ENCODE assay signal across 12 cellular contexts in the genomic region with DNA sequence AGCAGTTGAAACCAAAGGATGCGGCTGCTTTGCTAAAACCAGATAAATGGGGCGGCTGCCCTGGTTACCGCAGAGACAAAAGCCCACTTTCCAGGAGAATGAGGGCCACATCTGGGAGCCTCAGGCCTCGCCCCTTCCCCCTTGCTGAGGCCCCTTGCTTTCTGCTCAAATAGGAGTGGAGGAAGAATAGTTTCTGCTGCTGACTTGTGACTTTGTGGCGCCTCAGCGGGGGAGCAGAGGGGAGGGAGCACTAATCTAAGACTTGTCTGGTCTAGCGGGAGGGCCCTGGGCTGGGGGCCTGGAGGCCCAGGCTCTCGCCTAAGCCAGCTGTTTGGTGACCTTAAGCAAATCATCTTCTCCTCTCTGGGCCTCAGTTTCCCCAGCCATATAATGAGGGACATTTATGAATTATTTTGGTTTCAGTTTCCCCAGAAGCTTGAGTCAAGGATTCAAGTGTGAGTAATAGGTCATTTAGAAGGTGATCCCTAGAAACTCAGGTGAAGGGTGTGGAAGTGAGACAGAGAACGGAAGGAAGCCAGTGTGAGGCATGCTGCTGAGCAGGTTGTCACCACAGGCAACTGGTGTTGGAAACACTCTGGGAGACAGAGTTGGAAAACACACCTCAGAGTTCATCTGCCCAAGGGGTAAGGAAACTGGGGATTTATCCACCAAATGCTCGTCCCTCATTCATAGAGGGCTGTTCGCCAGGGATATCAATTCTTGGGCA. TPM values are rescaled to one million over a fixed set of nuclear protein-coding genes. Genes with fewer than 3 reads are reported as not detected.
A peak's percentile ranks its signal among the peaks of the same experiment; 100 is the strongest.
DNase-seq lines count a peak whose midpoint lies in the region; ATAC-seq, FAIRE-seq and TF ChIP-seq lines count a peak whose summit lies in the region.
"Had no signal": no experiment of that assay in that cellular context is flagged by ENCODE, and none has a peak within 500 bp of the region (broad histone marks: within the 10 kb centered on the region; RNA-seq: fewer than 3 reads in every experiment).

No MANE protein-coding gene starts in this region.

- H3K27ac Mint-ChIP-seq in activated CD8-positive, alpha-beta T cell treated with anti-CD3 and anti-CD28 coated beads, Interleukin-2, amount 10 ng/mL, durations not matched to agents 7 days and 5 days: peak overlapping the region; percentile 39

- H3K9me1 ChIP-seq in keratinocyte (ENCODE audit: control insufficient read depth, extremely low read depth, insufficient read depth, low read length): no peaks in the 10 kb centered on the region

- no peaks in the 10 kb centered on the region for H3K9me3 Mint-ChIP-seq in activated CD8-positive, alpha-beta T cell treated with anti-CD3 and anti-CD28 coated beads, Interleukin-2, amount 10 ng/mL, durations not matched to agents 7 days and 5 days (ENCODE audit: insufficient read depth)

- H3K79me2 ChIP-seq in keratinocyte (ENCODE audit: control insufficient read depth, insufficient read depth, low read length): no peaks in the 10 kb centered on the region

- no peaks in the 10 kb centered on the region for H3K36me3 Mint-ChIP-seq in activated CD8-positive, alpha-beta T cell treated with anti-CD3 and anti-CD28 coated beads, Interleukin-2, amount 10 ng/mL, durations not matched to agents 7 days and 5 days (ENCODE audit: low read depth)

- dilution Hi-C loops in keratinocyte (cut with MboI; ENCODE audit: extremely low pct_ligation_motif_present, low sequenced_read_pairs): no loop called here

- peaks cover 35% of the 10 kb centered on the region for H3K4me1 ChIP-seq in cardiac muscle cell (ENCODE audit: low read depth)
- peaks cover 28% of the 10 kb centered on the region for H3K4me1 ChIP-seq in keratinocyte (ENCODE audit: control insufficient read depth, extremely low read depth, insufficient read depth, low read length)

- no peaks in the 10 kb centered on the region for H4K20me1 ChIP-seq in keratinocyte (ENCODE audit: control insufficient read depth, extremely low read depth, insufficient read depth, low read length)

- FAIRE-seq in keratinocyte (lab: Jason Lieb, UNC): peak; percentile 92

- TF ChIP-seq CTCF in cardiac muscle cell (IDR thresholded peaks at IDR 0.05; ENCODE audit: low read depth, low read length) (no peak), keratinocyte (optimal IDR thresholded peaks at IDR 0.05 in 1 of 3, IDR thresholded peaks at IDR 0.05 in 1 of 3, conservative IDR thresholded peaks at IDR 0.05 in 1 of 3; ENCODE audit: extremely low read depth in 1 of 3, insufficient read depth in 2 of 3, low read length in 3 of 3) (no peak)

- intact Hi-C loops in left ventricle myocardium superior (cut with micrococcal nuclease): no loop called here

- peaks cover 10% of the 10 kb centered on the region for H3K27me3 Mint-ChIP-seq in activated CD8-positive, alpha-beta T cell treated with anti-CD3 and anti-CD28 coated beads, Interleukin-2, amount 10 ng/mL, durations not matched to agents 7 days and 5 days (ENCODE audit: low read depth)

- no peaks in the 10 kb centered on the region for H3K27me3 ChIP-seq in cardiac muscle cell
- no peaks in the 10 kb centered on the region for H3K27me3 ChIP-seq in keratinocyte (ENCODE audit: control insufficient read depth, extremely low read depth, insufficient read depth, low read length)

- no peaks in the 10 kb centered on the region for H3K9me3 ChIP-seq in cardiac muscle cell (ENCODE audit: low read depth)
- H3K9me3 ChIP-seq in keratinocyte (ENCODE audit: control insufficient read depth, low read depth, low read length): no peaks in the 10 kb centered on the region

- ATAC-seq in left ventricle myocardium superior: no peak
- ATAC-seq in activated CD8-positive, alpha-beta T cell treated with anti-CD3 and anti-CD28 coated beads, Interleukin-2, amount 10 ng/mL, durations not matched to agents 7 days and 5 days: peak; percentile 50
- ATAC-seq: SK-N-SH treated with all-trans-retinoic acid at 6 μM for 48 hours had no signal

- peak overlapping the region; percentile 44 for H3K4me3 Mint-ChIP-seq in activated CD8-positive, alpha-beta T cell treated with anti-CD3 and anti-CD28 coated beads, Interleukin-2, amount 10 ng/mL, durations not matched to agents 7 days and 5 days

- DNase-seq in cardiac muscle cell (ENCODE audit: low read depth in 1 of 2, low spot score in 1 of 2): peak in 1 of 2 donors; percentile 44
- no peak for DNase-seq in left ventricle myocardium superior
- peak; percentile 26 for DNase-seq in activated CD8-positive, alpha-beta T cell treated with anti-CD3 and anti-CD28 coated beads, Interleukin-2, amount 10 ng/mL, durations not matched to agents 7 days and 5 days
- DNase-seq in keratinocyte (ENCODE audit: low read depth, low spot score): no peak
- no peak for DNase-seq in NCI-H345 (lab: John Stamatoyannopoulos, UW)
- no peak for DNase-seq in hepatic stellate cell (ENCODE audit: low spot score)
- no peak for DNase-seq in COR-L47 (lab: John Stamatoyannopoulos, UW)
- DNase-seq in germinal center (ENCODE audit: low spot score): no peak
- DNase-seq: KBM-7, NCI-H226 had no signal

- H3K4me3 ChIP-seq in cardiac muscle cell (no peak overlapping the region), keratinocyte (ENCODE audit: control insufficient read depth in 2 of 3, extremely low read depth in 1 of 3, insufficient read depth in 2 of 3, low read depth in 1 of 3, low read length in 3 of 3) (peak overlapping the region in 1 of 3 experiments; percentile 35)

- H3K27ac ChIP-seq in cardiac muscle cell (peak overlapping the region; percentile 15), keratinocyte (ENCODE audit: control insufficient read depth, insufficient read depth, low read length) (no peak overlapping the region)
- H3K27ac ChIP-seq: C4-2B had no signal

- peaks cover 29% of the 10 kb centered on the region for H3K4me1 Mint-ChIP-seq in activated CD8-positive, alpha-beta T cell treated with anti-CD3 and anti-CD28 coated beads, Interleukin-2, amount 10 ng/mL, durations not matched to agents 7 days and 5 days (ENCODE audit: low read depth)

- H2AFZ ChIP-seq in keratinocyte (ENCODE audit: control insufficient read depth, low read length): no peak overlapping the region

- H3K9ac ChIP-seq in keratinocyte (ENCODE audit: control insufficient read depth, extremely low read depth, insufficient read depth, low read length): peak overlapping the region; percentile 52

- no peaks in the 10 kb centered on the region for H3K36me3 ChIP-seq in cardiac muscle cell
- no peaks in the 10 kb centered on the region for H3K36me3 ChIP-seq in keratinocyte (ENCODE audit: control insufficient read depth in 2 of 2, extremely low read depth in 1 of 2, insufficient read depth in 2 of 2, low read length in 2 of 2)

- no peak overlapping the region for H3K4me2 ChIP-seq in keratinocyte (ENCODE audit: control insufficient read depth, extremely low read depth, insufficient read depth, low read depth, low read length)

- CTCF ChIA-PET in activated CD8-positive, alpha-beta T cell treated with anti-CD3 and anti-CD28 coated beads, Interleukin-2, amount 10 ng/mL, durations not matched to agents 7 days and 5 days (lab: Charles Lee): interaction anchor here (1.1 to 1.3 kb wide), 3 partner anchors 14 to 202 kb away, joined by 3 to 4 read pairs (median 3); a partner anchor contains a TSS

- POLR2A ChIA-PET in activated CD8-positive, alpha-beta T cell treated with anti-CD3 and anti-CD28 coated beads, Interleukin-2, amount 10 ng/mL, durations not matched to agents 7 days and 5 days (lab: Charles Lee): interaction anchor here (1.2 to 1.6 kb wide), 2 partner anchors 27 to 47 kb away, joined by 3 to 5 read pairs; a partner anchor contains a TSS

RNA-seq across cellular contexts. Expression of a gene that starts 25.9 kb away (rescaled TPM):
- total RNA-seq in cardiac muscle cell: 25.9 and 29.2 TPM in 2 replicates
- 16.3 and 26.1 TPM in 2 replicates for polyA plus RNA-seq in cardiac muscle cell
- 16.7 TPM for total RNA-seq in left ventricle myocardium superior
- 10 to 100 TPM; 26.8 to 27.1 TPM for total RNA-seq in activated CD8-positive, alpha-beta T cell treated with anti-CD3 and anti-CD28 coated beads, Interleukin-2, amount 10 ng/mL, durations not matched to agents 7 days and 5 days
- polyA plus RNA-seq in keratinocyte: 30.6 to 52.9 TPM (median 33.7 TPM) in 3 replicates
- polyA plus RNA-seq in keratinocyte (2011; ENCODE audit: low read depth): 8.1 TPM
- 23.9 and 26.7 TPM in 2 replicates for polyA plus RNA-seq in keratinocyte (2011; cell fraction: cytosol; rRNA removed)
- polyA plus RNA-seq in keratinocyte (2011; cell fraction: nucleus; rRNA removed): 74.9 and 76.8 TPM in 2 replicates
- polyA plus RNA-seq in keratinocyte (2012; ENCODE audit: low replicate concordance): 26.5 and 44.9 TPM in 2 replicates
- 45.4 to 160 TPM (median 47.7 TPM) in 3 replicates for polyA minus RNA-seq in keratinocyte
- polyA minus RNA-seq in keratinocyte (2011; cell fraction: cytosol; rRNA and poly(A)+ RNA removed): 23.8 TPM
- 30.5 and 55.1 TPM in 2 replicates for polyA minus RNA-seq in keratinocyte (2011; cell fraction: nucleus; rRNA and poly(A)+ RNA removed)
